ENCODE assay signal across 20 cellular contexts in the genomic region with DNA sequence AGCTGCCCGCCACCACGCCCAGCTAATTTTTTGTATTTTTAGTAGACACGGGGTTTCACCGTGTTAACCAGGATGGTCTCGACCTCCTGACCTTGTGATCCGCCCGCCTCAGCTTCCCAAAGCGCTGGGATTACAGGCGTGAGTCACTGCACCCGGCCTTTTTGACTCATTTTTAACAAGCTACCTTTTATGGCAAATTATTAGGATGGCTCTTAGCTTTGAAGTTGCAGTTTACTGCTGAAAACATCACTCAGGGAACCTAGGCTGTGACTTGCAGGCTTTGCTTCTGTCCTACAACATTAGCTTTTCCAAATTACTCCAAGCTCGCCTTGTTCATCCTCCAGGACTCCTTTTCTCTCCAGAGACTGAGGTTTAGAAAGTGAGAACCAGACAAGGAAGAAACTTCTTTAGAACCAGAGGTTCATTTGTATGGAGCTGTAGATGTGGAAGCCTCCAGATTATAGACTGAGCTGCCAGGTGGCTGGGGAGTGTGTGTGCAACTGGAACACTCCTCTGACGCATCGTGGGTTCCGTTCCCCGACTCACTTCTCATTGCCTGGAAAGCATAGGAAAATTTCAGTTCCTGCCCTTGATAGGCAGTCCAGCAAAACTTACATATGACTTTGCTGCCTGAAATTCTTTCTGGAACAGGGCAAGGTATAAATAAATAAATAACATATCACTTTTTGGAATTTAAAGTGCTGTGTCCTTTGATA.
DNase-seq lines count a peak whose midpoint lies in the region; ATAC-seq and TF ChIP-seq lines count a peak whose summit lies in the region.
"Had no signal": no experiment of that assay in that cellular context is flagged by ENCODE, and none has a peak within 500 bp of the region (broad histone marks: within the 10 kb centered on the region; RNA-seq: fewer than 3 reads in every experiment).

No MANE protein-coding gene starts in this region.

- no peaks in the 10 kb centered on the region for H4K20me1 ChIP-seq in BLaER1

- no peaks in the 10 kb centered on the region for H3K9me3 ChIP-seq in BLaER1
- H3K9me3 ChIP-seq: pancreas, uterus had no signal

- H3K4me3 ChIP-seq in BLaER1 (no peak overlapping the region), fibroblast of mammary gland (ENCODE audit: control insufficient read depth, low read depth, low read length) (no peak overlapping the region)
- H3K4me3 ChIP-seq: pancreas, uterus had no signal

- no peak for ATAC-seq in GM21381 (IDR thresholded peaks at IDR 0.05; ENCODE audit: unreplicated experiment)
- ATAC-seq: activated T-cell treated with anti-CD3 and anti-CD28 coated beads, Interleukin-2, amount 50 U/mL, for 72 hours; natural killer cell treated with Interleukin-12 subunit alpha and Interleukin-12 subunit beta and Interleukin-15 and Interleukin-18, amount 100 ng/mL, for 72 hours; pancreas; right cardiac atrium had no signal

- peaks cover 93% of the 10 kb centered on the region for H3K36me3 ChIP-seq in BLaER1
- H3K36me3 ChIP-seq: uterus had no signal

- CTCF ChIA-PET in RWPE1 (lab: Yijun Ruan, JAX): no interaction called here

- peaks cover 55% of the 10 kb centered on the region for H3K4me1 ChIP-seq in BLaER1
- H3K4me1 ChIP-seq: pancreas, uterus had no signal

- TF ChIP-seq CTCF in RWPE1 (conservative IDR thresholded peaks at IDR 0.05; ENCODE audit: low read depth) (no peak), fibroblast of mammary gland (conservative IDR thresholded peaks at IDR 0.05; ENCODE audit: control insufficient read depth, insufficient read depth, low read depth, low read length) (no peak)

- peak overlapping the region; percentile 50 for H3K27ac ChIP-seq in BLaER1
- H3K27ac ChIP-seq in RWPE1: peak overlapping the region; percentile 53
- H3K27ac ChIP-seq: pancreas, uterus had no signal

- no peaks in the 10 kb centered on the region for H3K27me3 ChIP-seq in BLaER1
- H3K27me3 ChIP-seq: pancreas, uterus had no signal

- H3K4me2 ChIP-seq in BLaER1: peak overlapping the region; percentile 46

- DNase-seq in HCEC 1CT: peak; percentile 85
- no peak for DNase-seq in RWPE1 (ENCODE audit: low spot score)
- peak; percentile 54 for DNase-seq in fibroblast of mammary gland (ENCODE audit: low read depth)
- no peak for DNase-seq in NCI-H1092 (lab: John Stamatoyannopoulos, UW)
- DNase-seq in NAMALWA (ENCODE audit: low spot score): no peak
- no peak for DNase-seq in glomerular visceral epithelial cell (ENCODE audit: extremely low spot score)
- DNase-seq: activated CD4-positive, alpha-beta T cell treated with anti-CD3 and anti-CD28 coated beads for 4 hours; activated naive CD4-positive, alpha-beta T cell treated with anti-CD3 and anti-CD28 coated beads, Interleukin-2, amount 50 U/mL, for 16 hours; activated T-cell treated with anti-CD3 and anti-CD28 coated beads, Interleukin-2, amount 50 U/mL, for 72 hours; GDM1; H7; MV-4-11; NCI-H1694 treated with DMSO at 0.1 percent for 48 hours; pancreas; SHP77 treated with DMSO at 0.1 percent for 48 hours; uterus had no signal

- H3K9ac ChIP-seq in BLaER1: peak overlapping the region; percentile 15; the same call in 1 of the 2 replicates

- POLR2A ChIA-PET in RWPE1 (lab: Yijun Ruan, JAX; ENCODE audit: low non-redundant PET): no interaction called here

Comparison
In these comparisons a context has a peak if more than half of its experiments do, and no peak if none do; other contexts are left out.
1. DNase-seq: peak in HCEC 1CT (single experiment) and fibroblast of mammary gland (single experiment); none in RWPE1 (single experiment), NCI-H1092 (single experiment), NAMALWA (single experiment) and glomerular visceral epithelial cell (single experiment).